ENCODE assay signal across 22 cellular contexts in genomic region chr4:114400531-114400930, GRCh38.
DNase-seq lines count a peak whose midpoint lies in the region; ATAC-seq and TF ChIP-seq lines count a peak whose summit lies in the region.
"Had no signal": no experiment of that assay in that cellular context is flagged by ENCODE, and none has a peak within 500 bp of the region (broad histone marks: within the 10 kb centered on the region; RNA-seq: fewer than 3 reads in every experiment).

No MANE protein-coding gene starts in this region.

- H3K4me1 Mint-ChIP-seq in T-helper 2 cell treated with Interferon-gamma antibody and Interleukin-4, amounts not matched to agents 5 μg/mL and 100 μg/mL, for 36 hours (ENCODE audit: low read depth) = no peaks in the 10 kb centered on the region
- H3K4me1 Mint-ChIP-seq: activated CD4-positive, alpha-beta memory T cell treated with anti-CD3 and anti-CD28 coated beads, Interleukin-2, amount 10 ng/mL, durations not matched to agents 7 days and 5 days; CD14-positive monocyte had no signal

- peaks cover 2% of the 10 kb centered on the region for H3K27me3 Mint-ChIP-seq in T-helper 2 cell treated with Interferon-gamma antibody and Interleukin-4, amounts not matched to agents 5 μg/mL and 100 μg/mL, for 36 hours (ENCODE audit: low read depth)
- H3K27me3 Mint-ChIP-seq: activated CD4-positive, alpha-beta memory T cell treated with anti-CD3 and anti-CD28 coated beads, Interleukin-2, amount 10 ng/mL, durations not matched to agents 7 days and 5 days had no signal

- TF ChIP-seq CTCF in RWPE1 (conservative IDR thresholded peaks at IDR 0.05; ENCODE audit: low read depth) (no peak), foreskin fibroblast (IDR thresholded peaks at IDR 0.05; ENCODE audit: low read depth, low read length) (no peak)

- no peaks in the 10 kb centered on the region for H3K9me3 Mint-ChIP-seq in T-helper 2 cell treated with Interferon-gamma antibody and Interleukin-4, amounts not matched to agents 5 μg/mL and 100 μg/mL, for 36 hours
- H3K9me3 Mint-ChIP-seq: activated CD4-positive, alpha-beta memory T cell treated with anti-CD3 and anti-CD28 coated beads, Interleukin-2, amount 10 ng/mL, durations not matched to agents 7 days and 5 days; neural crest cell had no signal

- CTCF ChIA-PET in RWPE1 (lab: Yijun Ruan, JAX) = interaction anchor here (0.6 kb wide), 1 partner anchor 147 kb away, joined by 3 read pairs; no protein-coding TSS in a partner anchor

- no peaks in the 10 kb centered on the region for H3K36me3 Mint-ChIP-seq in T-helper 2 cell treated with Interferon-gamma antibody and Interleukin-4, amounts not matched to agents 5 μg/mL and 100 μg/mL, for 36 hours (ENCODE audit: low read depth)
- H3K36me3 Mint-ChIP-seq: CD14-positive monocyte had no signal

- DNase-seq in A172 (ENCODE audit: low spot score) (peak; percentile 48), HCEC 1CT (peak; percentile 13), RWPE1 (ENCODE audit: low spot score) (peak; percentile 64), foreskin fibroblast (peak; percentile 11 to 48), NCI-H187 (lab: John Stamatoyannopoulos, UW) (no peak)
- no peak for DNase-seq in T-helper 2 cell treated with Interferon-gamma antibody and Interleukin-4, amounts not matched to agents 5 μg/mL and 100 μg/mL, for 36 hours (ENCODE audit: low spot score)
- DNase-seq in activated CD4-positive, alpha-beta T cell treated with anti-CD3 and anti-CD28 coated beads, Interleukin-2, amount 50 U/mL, for 48 hours = no peak
- DNase-seq: activated CD4-positive, alpha-beta memory T cell treated with anti-CD3 and anti-CD28 coated beads, Interleukin-2, amount 10 ng/mL, durations not matched to agents 7 days and 5 days; activated naive CD4-positive, alpha-beta T cell; activated T-cell treated with anti-CD3 and anti-CD28 coated beads for 4 hours; amniotic stem cell; DMS 273 treated with DMSO at 0.1 percent for 48 hours; dorsolateral prefrontal cortex; NCI-H2171; posterior cingulate gyrus; stimulated activated naive CD4-positive, alpha-beta T cell; T-helper 2 cell; WERI-Rb-1 had no signal

- no peak overlapping the region for H3K27ac ChIP-seq in RWPE1
- H3K27ac ChIP-seq: dorsolateral prefrontal cortex, PC-9, WERI-Rb-1 had no signal

- no peak overlapping the region for H3K4me3 Mint-ChIP-seq in T-helper 2 cell treated with Interferon-gamma antibody and Interleukin-4, amounts not matched to agents 5 μg/mL and 100 μg/mL, for 36 hours
- H3K4me3 Mint-ChIP-seq: activated CD4-positive, alpha-beta memory T cell treated with anti-CD3 and anti-CD28 coated beads, Interleukin-2, amount 10 ng/mL, durations not matched to agents 7 days and 5 days; CD14-positive monocyte; neural crest cell had no signal

- ATAC-seq in GM18511 (IDR thresholded peaks at IDR 0.05; ENCODE audit: unreplicated experiment) = no peak

- no peak overlapping the region for H3K27ac Mint-ChIP-seq in T-helper 2 cell treated with Interferon-gamma antibody and Interleukin-4, amounts not matched to agents 5 μg/mL and 100 μg/mL, for 36 hours
- H3K27ac Mint-ChIP-seq: activated CD4-positive, alpha-beta memory T cell treated with anti-CD3 and anti-CD28 coated beads, Interleukin-2, amount 10 ng/mL, durations not matched to agents 7 days and 5 days; CD14-positive monocyte had no signal

- no peak overlapping the region for H3K4me3 ChIP-seq in foreskin fibroblast (ENCODE audit: low read depth in 1 of 2, low read length in 2 of 2)
- H3K4me3 ChIP-seq: dorsolateral prefrontal cortex, PC-9 had no signal

- POLR2A ChIA-PET in RWPE1 (lab: Yijun Ruan, JAX; ENCODE audit: low non-redundant PET) = no interaction called here

Comparison
In these comparisons a context has a peak if more than half of its experiments do, and no peak if none do; other contexts are left out.
1. DNase-seq: peak in A172 (single experiment), HCEC 1CT (single experiment), RWPE1 (single experiment) and foreskin fibroblast (2 of 2); none in NCI-H187 (0 of 2), T-helper 2 cell treated with Interferon-gamma antibody and Interleukin-4, amounts not matched to agents 5 μg/mL and 100 μg/mL, for 36 hours (single experiment) and activated CD4-positive, alpha-beta T cell treated with anti-CD3 and anti-CD28 coated beads, Interleukin-2, amount 50 U/mL, for 48 hours (0 of 2).